In genomic region chr12:13211191-13211858, GRCh38 we compare ENCODE assay signal across 11 cellular contexts. TPM values are rescaled to one million over a fixed set of nuclear protein-coding genes. Genes with fewer than 3 reads are reported as not detected.
A peak's percentile ranks its signal among the peaks of the same experiment; 100 is the strongest.
DNase-seq lines count a peak whose midpoint lies in the region; ATAC-seq and TF ChIP-seq lines count a peak whose summit lies in the region.
"Had no signal": no experiment of that assay in that cellular context is flagged by ENCODE, and none has a peak within 500 bp of the region (broad histone marks: within the 10 kb centered on the region; RNA-seq: fewer than 3 reads in every experiment).

No MANE protein-coding gene starts in this region.

- H3K9me3 ChIP-seq in esophagus squamous epithelium = no peaks in the 10 kb centered on the region
- H3K9me3 ChIP-seq: lower lobe of right lung, sigmoid colon had no signal

- no peak for TF ChIP-seq POLR2A in esophagus squamous epithelium (IDR thresholded peaks at IDR 0.05)

- H3K4me3 ChIP-seq in esophagus squamous epithelium = no peak overlapping the region
- H3K4me3 ChIP-seq: lower lobe of right lung, sigmoid colon had no signal

- H3K27ac ChIP-seq in VCaP (peak overlapping the region; percentile 13; the same call in 1 of the 2 replicates), esophagus squamous epithelium (peak overlapping the region; percentile 19 to 97 (median 58))
- H3K27ac ChIP-seq: lower lobe of right lung had no signal

- 37 to 44% methylated on average over 7 of the region's 7 CpGs for WGBS in esophagus squamous epithelium, 2 donors

- ATAC-seq in GM21717 (IDR thresholded peaks at IDR 0.05; ENCODE audit: unreplicated experiment) = no peak

- peaks cover 2% of the 10 kb centered on the region for H3K36me3 Mint-ChIP-seq in activated naive CD4-positive, alpha-beta T cell treated with anti-CD3 and anti-CD28 coated beads, Interleukin-2, amount 50 U/mL, for 24 hours

- H3K36me3 ChIP-seq in esophagus squamous epithelium = peaks cover 26 to 99% (median 37%) of the 10 kb centered on the region in 3 donors

- TF ChIP-seq CTCF in VCaP (conservative IDR thresholded peaks at IDR 0.05) = no peak
- TF ChIP-seq CTCF in esophagus squamous epithelium (IDR thresholded peaks at IDR 0.05) = no peak

- H3K27me3 ChIP-seq in esophagus squamous epithelium = no peaks in the 10 kb centered on the region
- H3K27me3 ChIP-seq: sigmoid colon had no signal

- peak overlapping the region; percentile 79 for H3K27ac Mint-ChIP-seq in activated naive CD4-positive, alpha-beta T cell treated with anti-CD3 and anti-CD28 coated beads, Interleukin-2, amount 50 U/mL, for 24 hours

- intact Hi-C loops in esophagus squamous epithelium (cut with DNase I) = loop anchor here (5.0 to 10.0 kb wide), 3 partner anchors 114 to 417 kb away; no protein-coding TSS in a partner anchor

- H3K4me1 Mint-ChIP-seq in activated naive CD4-positive, alpha-beta T cell treated with anti-CD3 and anti-CD28 coated beads, Interleukin-2, amount 50 U/mL, for 24 hours = peaks cover 14% of the 10 kb centered on the region

- no peak for DNase-seq in activated naive CD4-positive, alpha-beta T cell treated with anti-CD3 and anti-CD28 coated beads, Interleukin-2, amount 50 U/mL, for 16 hours
- DNase-seq in esophagus squamous epithelium (lab: John Stamatoyannopoulos, UW) (no peak), superior temporal gyrus (ENCODE audit: extremely low spot score) (peak; percentile 28), kidney tubule cell (ENCODE audit: low spot score) (no peak), OCI-M1 (lab: John Stamatoyannopoulos, UW) (no peak)
- DNase-seq: lower lobe of right lung had no signal

- no peaks in the 10 kb centered on the region for H3K9me3 Mint-ChIP-seq in activated naive CD4-positive, alpha-beta T cell treated with anti-CD3 and anti-CD28 coated beads, Interleukin-2, amount 50 U/mL, for 24 hours
- H3K9me3 Mint-ChIP-seq: activated naive CD8-positive, alpha-beta T cell treated with anti-CD3 and anti-CD28 coated beads, Interleukin-2, amount 50 U/mL, for 24 hours had no signal

- H3K4me3 Mint-ChIP-seq in activated naive CD4-positive, alpha-beta T cell treated with anti-CD3 and anti-CD28 coated beads, Interleukin-2, amount 50 U/mL, for 24 hours = no peak overlapping the region
- H3K4me3 Mint-ChIP-seq: activated naive CD8-positive, alpha-beta T cell treated with anti-CD3 and anti-CD28 coated beads, Interleukin-2, amount 50 U/mL, for 24 hours had no signal

- H3K4me1 ChIP-seq in esophagus squamous epithelium = peaks cover 10 to 65% (median 55%) of the 10 kb centered on the region in 3 donors

- no peaks in the 10 kb centered on the region for H3K27me3 Mint-ChIP-seq in activated naive CD4-positive, alpha-beta T cell treated with anti-CD3 and anti-CD28 coated beads, Interleukin-2, amount 50 U/mL, for 24 hours
- H3K27me3 Mint-ChIP-seq: activated naive CD8-positive, alpha-beta T cell treated with anti-CD3 and anti-CD28 coated beads, Interleukin-2, amount 50 U/mL, for 24 hours had no signal

RNA-seq across cellular contexts. Expression of gene EMP1, which starts 14.8 kb away (rescaled TPM):
- total RNA-seq in esophagus squamous epithelium = 1,000 to 10,000 TPM; 2,742 to 8,541 (median 3,206) TPM
